Comparison of ENCODE assay signal across 18 cellular contexts in genomic region chr20:58454460-58454859, GRCh38.
DNase-seq lines count a peak whose midpoint lies in the region; ATAC-seq and TF ChIP-seq lines count a peak whose summit lies in the region.
"Had no signal": no experiment of that assay in that cellular context is flagged by ENCODE, and none has a peak within 500 bp of the region (broad histone marks: within the 10 kb centered on the region; RNA-seq: fewer than 3 reads in every experiment).

No MANE protein-coding gene starts in this region.

- no peaks in the 10 kb centered on the region for H3K27me3 ChIP-seq in endodermal cell (ENCODE audit: control insufficient read depth, insufficient read depth, low read length, poor library complexity, severe bottlenecking)
- H3K27me3 ChIP-seq in thyroid gland: no peaks in the 10 kb centered on the region
- no peaks in the 10 kb centered on the region for H3K27me3 ChIP-seq in esophagus muscularis mucosa
- H3K27me3 ChIP-seq: BLaER1 treated with 17β-estradiol and CSF1 and Interleukin-3, amounts not matched to agents 10 nM and 100 nM had no signal

- H3K4me1 Mint-ChIP-seq in activated T-cell treated with anti-CD3 and anti-CD28 coated beads, Interleukin-2, amount 50 U/mL, for 72 hours (ENCODE audit: low read depth): peaks cover 12% of the 10 kb centered on the region
- H3K4me1 Mint-ChIP-seq in WTC11: peaks cover 31% of the 10 kb centered on the region
- peaks cover 46% of the 10 kb centered on the region for H3K4me1 Mint-ChIP-seq in endodermal cell

- H3K27me3 Mint-ChIP-seq in activated T-cell treated with anti-CD3 and anti-CD28 coated beads, Interleukin-2, amount 50 U/mL, for 72 hours (ENCODE audit: low read depth): no peaks in the 10 kb centered on the region
- H3K27me3 Mint-ChIP-seq in WTC11 (ENCODE audit: low read depth) (no peaks in the 10 kb centered on the region), endodermal cell (ENCODE audit: insufficient read depth) (no peaks in the 10 kb centered on the region)
- H3K27me3 Mint-ChIP-seq: B cell; CD4-positive, alpha-beta T cell had no signal

- TF ChIP-seq POLR2A in thyroid gland (IDR thresholded peaks at IDR 0.05) (no peak), esophagus muscularis mucosa (IDR thresholded peaks at IDR 0.05; ENCODE audit: low read depth) (no peak)

- TF ChIP-seq EP300 in esophagus muscularis mucosa (IDR thresholded peaks at IDR 0.05): no peak

- peaks cover 14% of the 10 kb centered on the region for H3K4me1 ChIP-seq in endodermal cell (ENCODE audit: control insufficient read depth, insufficient read depth, low read length)
- peaks cover 17 to 23% of the 10 kb centered on the region in 2 donors for H3K4me1 ChIP-seq in thyroid gland
- H3K4me1 ChIP-seq in esophagus muscularis mucosa: peaks cover 0 to 10% (median 6%) of the 10 kb centered on the region in 4 donors
- H3K4me1 ChIP-seq: A549, Caco-2 had no signal

- peak overlapping the region; percentile 14 for H3K27ac Mint-ChIP-seq in activated T-cell treated with anti-CD3 and anti-CD28 coated beads, Interleukin-2, amount 50 U/mL, for 72 hours
- H3K27ac Mint-ChIP-seq in WTC11 (peak overlapping the region; percentile 0; the same call in 1 of the 2 replicates), endodermal cell (no peak overlapping the region)
- H3K27ac Mint-ChIP-seq: B cell; CD4-positive, alpha-beta T cell; CD8-positive, alpha-beta T cell had no signal

- CTCF ChIA-PET in WTC11 (lab: Charles Lee): interaction anchor here (1.7 to 2.1 kb wide), 2 partner anchors 27 to 219 kb away, joined by 3 to 6 read pairs; no protein-coding TSS in a partner anchor

- H3K4me3 ChIP-seq in endodermal cell (ENCODE audit: low read length): peak overlapping the region; percentile 43
- no peak overlapping the region for H3K4me3 ChIP-seq in thyroid gland (replicated peaks in 1 of 3)
- no peak overlapping the region for H3K4me3 ChIP-seq in esophagus muscularis mucosa
- H3K4me3 ChIP-seq: A549; BLaER1 treated with 17β-estradiol and CSF1 and Interleukin-3, amounts not matched to agents 10 nM and 100 nM had no signal

- H3K36me3 Mint-ChIP-seq in activated T-cell treated with anti-CD3 and anti-CD28 coated beads, Interleukin-2, amount 50 U/mL, for 72 hours (ENCODE audit: insufficient read depth in 2 of 2): peaks cover 7 to 10% of the 10 kb centered on the region in 2 donors
- H3K36me3 Mint-ChIP-seq in WTC11 (peaks cover 7% of the 10 kb centered on the region), endodermal cell (ENCODE audit: low read depth) (peaks cover 7% of the 10 kb centered on the region)

- no peak overlapping the region for H3K9ac ChIP-seq in endodermal cell (ENCODE audit: extremely low read depth, low read length, poor library complexity, severe bottlenecking)
- H3K9ac ChIP-seq: BLaER1 treated with 17β-estradiol and CSF1 and Interleukin-3, amounts not matched to agents 10 nM and 100 nM had no signal

- DNase-seq in activated T-cell treated with anti-CD3 and anti-CD28 coated beads, Interleukin-2, amount 50 U/mL, for 72 hours: no peak
- DNase-seq in activated T-cell treated with anti-CD3 and anti-CD28 coated beads, Interleukin-2, amount 50 U/mL, for 48 hours: no peak
- DNase-seq in WTC11 (ENCODE audit: low spot score): no peak
- no peak for DNase-seq in endodermal cell
- no peak for DNase-seq in thyroid gland
- no peak for DNase-seq in esophagus muscularis mucosa (ENCODE audit: extremely low spot score)
- DNase-seq in NAMALWA (ENCODE audit: low spot score): no peak
- DNase-seq: AML-193; Caco-2; Calu3; CD4-positive, alpha-beta T cell; CD8-positive, alpha-beta T cell; GF-D8 had no signal

- POLR2A ChIA-PET in WTC11 (lab: Charles Lee): no interaction called here

- peaks cover 7 to 8% of the 10 kb centered on the region in 2 donors for H3K9me3 Mint-ChIP-seq in activated T-cell treated with anti-CD3 and anti-CD28 coated beads, Interleukin-2, amount 50 U/mL, for 72 hours
- H3K9me3 Mint-ChIP-seq in WTC11 (peaks cover 8% of the 10 kb centered on the region), endodermal cell (peaks cover 11% of the 10 kb centered on the region)
- H3K9me3 Mint-ChIP-seq: CD4-positive, alpha-beta T cell had no signal

- H3K9me3 ChIP-seq in endodermal cell (ENCODE audit: control insufficient read depth, low read length) (peaks cover 16% of the 10 kb centered on the region), thyroid gland (no peaks in the 10 kb centered on the region), esophagus muscularis mucosa (no peaks in the 10 kb centered on the region)

- H3K4me3 Mint-ChIP-seq in activated T-cell treated with anti-CD3 and anti-CD28 coated beads, Interleukin-2, amount 50 U/mL, for 72 hours: no peak overlapping the region
- H3K4me3 Mint-ChIP-seq in WTC11 (no peak overlapping the region), endodermal cell (no peak overlapping the region)
- H3K4me3 Mint-ChIP-seq: B cell; CD4-positive, alpha-beta T cell; CD8-positive, alpha-beta T cell had no signal

- no peak for ATAC-seq in activated T-cell treated with anti-CD3 and anti-CD28 coated beads, Interleukin-2, amount 50 U/mL, for 72 hours (replicated peaks in 1 of 2)
- no peak for ATAC-seq in WTC11
- ATAC-seq: A549; CD8-positive, alpha-beta T cell had no signal

- no peak for TF ChIP-seq CTCF in WTC11 (IDR thresholded peaks at IDR 0.05)
- no peak for TF ChIP-seq CTCF in endodermal cell (conservative IDR thresholded peaks at IDR 0.05)
- no peak for TF ChIP-seq CTCF in thyroid gland (IDR thresholded peaks at IDR 0.05)
- no peak for TF ChIP-seq CTCF in esophagus muscularis mucosa (IDR thresholded peaks at IDR 0.05)

- peaks cover 5% of the 10 kb centered on the region for H3K36me3 ChIP-seq in endodermal cell (ENCODE audit: control insufficient read depth, insufficient read depth, low read length)
- no peaks in the 10 kb centered on the region for H3K36me3 ChIP-seq in thyroid gland
- H3K36me3 ChIP-seq in esophagus muscularis mucosa: peaks cover 0 to 18% (median 6%) of the 10 kb centered on the region in 4 donors

- intact Hi-C loops in thyroid gland (cut with DNase I): loop anchor here (10.0 kb wide), 1 partner anchor 150 kb away; the partner anchor contains the start of gene RAB22A
- intact Hi-C loops in esophagus muscularis mucosa (cut with DNase I): no loop called here

- H3K27ac ChIP-seq in endodermal cell (ENCODE audit: low read depth, low read length): no peak overlapping the region
- H3K27ac ChIP-seq in thyroid gland: peak overlapping the region in 2 of 3 donors; percentile 77 to 79
- no peak overlapping the region for H3K27ac ChIP-seq in esophagus muscularis mucosa (replicated peaks in 1 of 4)
- H3K27ac ChIP-seq: 22Rv1; A549; BLaER1 treated with 17β-estradiol and CSF1 and Interleukin-3, amounts not matched to agents 10 nM and 100 nM; C4-2B had no signal

TF ChIP-seq in WTC11, 78 proteins besides CTCF, POLR2A, EP300 and RAD21:
- TF ChIP-seq ZNF317 (CRISPR knock-in tag; IDR thresholded peaks at IDR 0.05; ENCODE audit: borderline replicate concordance, low read depth): 0 out of 2 replicates have a peak, but pooled peaks have one; percentile 13
- no peak for TF ChIP-seq TEAD1 (CRISPR knock-in tag; IDR thresholded peaks at IDR 0.05)

Comparison
In these comparisons a context has a peak if more than half of its experiments do, and no peak if none do; other contexts are left out.
1. H3K27ac ChIP-seq: peak in thyroid gland (2 of 3); none in endodermal cell (single experiment) and esophagus muscularis mucosa (0 of 4).